In the genomic region with DNA sequence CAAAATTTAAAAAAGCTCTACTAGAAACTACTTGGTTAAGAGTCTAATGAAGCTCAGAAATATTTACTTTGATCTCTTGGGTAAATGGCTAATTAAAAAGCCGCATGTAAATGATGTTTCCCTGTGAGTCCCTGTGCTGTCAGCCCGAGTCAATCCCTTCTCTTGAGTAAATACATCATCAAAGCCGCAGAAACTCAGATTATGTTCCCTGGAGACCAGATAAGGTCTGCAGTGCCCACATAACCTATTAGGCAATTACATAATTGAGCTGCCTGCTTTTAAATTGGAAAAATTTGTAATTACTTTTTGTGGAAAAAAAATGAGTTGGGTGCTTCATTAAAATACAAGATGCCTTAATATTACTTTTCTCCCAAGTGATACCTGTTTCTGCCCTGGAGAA, we compare ENCODE assay signal across 18 cellular contexts.
"Had no signal": no experiment of that assay in that cellular context is flagged by ENCODE, and none has a peak within 500 bp of the region (broad histone marks: within the 10 kb centered on the region; RNA-seq: fewer than 3 reads in every experiment).

No MANE protein-coding gene starts in this region.

- DNase-seq: activated CD4-positive, alpha-beta T cell treated with anti-CD3 and anti-CD28 coated beads, Interleukin-2, amount 10 ng/mL, durations not matched to agents 24 days and 14 days; activated CD8-positive, alpha-beta T cell treated with anti-CD3 and anti-CD28 coated beads for 36 hours; activated gamma-delta T cell treated with Interleukin-2 at 50 U/mL for 16 hours; effector memory CD4-positive, alpha-beta T cell; glutamatergic neuron; immature natural killer cell; lower lobe of right lung; mesendoderm; naive B cell; nucleus accumbens; right cardiac atrium; stimulated activated CD4-positive, alpha-beta T cell treated with anti-CD3 and anti-CD28 coated beads, Interleukin-4, amount 100 ng/mL, for 4 hours; stimulated activated naive CD8-positive, alpha-beta T cell treated with anti-CD3 and anti-CD28 coated beads, Interleukin-15, Interleukin-2, amounts not matched to agents 100 U/mL and 50 U/mL, for 24 hours; thyroid gland; upper lobe of right lung had no signal

- H3K27ac ChIP-seq: ascending aorta, hepatocyte, lower lobe of right lung, parathyroid adenoma, thyroid gland, upper lobe of right lung had no signal

- H3K9me3 ChIP-seq: ascending aorta, lower lobe of right lung, thyroid gland, upper lobe of right lung had no signal

- H3K36me3 ChIP-seq: thyroid gland, upper lobe of right lung had no signal

- H3K4me1 ChIP-seq: ascending aorta, lower lobe of right lung, parathyroid adenoma, upper lobe of right lung had no signal

- H3K4me3 ChIP-seq: ascending aorta, hepatocyte, lower lobe of right lung, thyroid gland, upper lobe of right lung had no signal
